Comparison of ENCODE assay signal across 32 cellular contexts in the genomic region with DNA sequence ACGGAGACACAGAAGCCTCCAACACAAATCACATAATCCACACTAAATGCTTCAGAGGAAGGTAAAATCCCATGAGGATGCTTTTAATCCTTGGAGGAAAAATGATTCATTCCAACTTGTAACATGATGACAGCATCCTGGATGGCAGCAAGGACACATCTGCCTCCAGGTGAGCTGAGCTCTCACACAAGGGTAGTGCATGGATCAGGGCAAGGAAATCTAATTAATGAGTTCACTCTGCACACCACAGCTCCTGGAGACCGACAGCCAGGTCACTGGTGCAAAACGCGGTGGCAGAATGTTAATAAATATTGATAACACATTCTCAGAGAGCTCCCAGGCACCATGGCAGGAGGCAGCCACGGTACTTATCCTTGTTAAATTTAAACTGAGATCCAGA. TPM values are rescaled to one million over a fixed set of nuclear protein-coding genes. Genes with fewer than 3 reads are reported as not detected.
DNase-seq lines count a peak whose midpoint lies in the region; ATAC-seq and TF ChIP-seq lines count a peak whose summit lies in the region.
"Had no signal": no experiment of that assay in that cellular context is flagged by ENCODE, and none has a peak within 500 bp of the region (broad histone marks: within the 10 kb centered on the region; RNA-seq: fewer than 3 reads in every experiment).

No MANE protein-coding gene starts in this region.

- H3K9me3 Mint-ChIP-seq in activated T-cell treated with anti-CD3 and anti-CD28 coated beads, Interleukin-2, amount 50 U/mL, for 72 hours = no peaks in the 10 kb centered on the region
- H3K9me3 Mint-ChIP-seq in T-cell = no peaks in the 10 kb centered on the region
- H3K9me3 Mint-ChIP-seq: activated CD4-positive, alpha-beta T cell treated with anti-CD3 and anti-CD28 coated beads, Interleukin-2, amount 10 ng/mL, durations not matched to agents 24 days and 14 days; activated naive CD8-positive, alpha-beta T cell treated with anti-CD3 and anti-CD28 coated beads, Interleukin-2, amount 50 U/mL, for 24 hours; CD4-positive, CD25-positive, alpha-beta regulatory T cell; central memory CD8-positive, alpha-beta T cell; dendritic cell treated with granulocyte-macrophage colony-stimulating factor and Interleukin-4, amounts not matched to agents 40 ng/mL and 50 ng/mL, for 4 days; natural killer cell; stimulated activated memory B cell treated with anti-CD40 and anti-IgM and Interleukin-4, amounts not matched to agents 10 μg/mL and 1 μg/mL and 100 μg/mL, for 72 hours had no signal

- no peak for ATAC-seq in activated T-cell treated with anti-CD3 and anti-CD28 coated beads, Interleukin-2, amount 50 U/mL, for 72 hours (replicated peaks in 1 of 2)
- peak; percentile 11 for ATAC-seq in foreskin keratinocyte
- ATAC-seq in T-cell (replicated peaks in 1 of 4) = no peak
- ATAC-seq: activated naive CD8-positive, alpha-beta T cell treated with anti-CD3 and anti-CD28 coated beads, Interleukin-2, amount 50 U/mL, for 24 hours; mucosa of descending colon; natural killer cell; Panc1; stimulated activated memory B cell treated with anti-CD40 and anti-IgM and Interleukin-4, amounts not matched to agents 10 μg/mL and 1 μg/mL and 100 μg/mL, for 72 hours had no signal

- no peaks in the 10 kb centered on the region for H3K27me3 Mint-ChIP-seq in activated T-cell treated with anti-CD3 and anti-CD28 coated beads, Interleukin-2, amount 50 U/mL, for 72 hours (ENCODE audit: low read depth)
- H3K27me3 Mint-ChIP-seq in T-cell = no peaks in the 10 kb centered on the region
- H3K27me3 Mint-ChIP-seq: activated CD4-positive, alpha-beta T cell treated with anti-CD3 and anti-CD28 coated beads, Interleukin-2, amount 10 ng/mL, durations not matched to agents 24 days and 14 days; activated naive CD8-positive, alpha-beta T cell treated with anti-CD3 and anti-CD28 coated beads, Interleukin-2, amount 50 U/mL, for 24 hours; CD4-positive, CD25-positive, alpha-beta regulatory T cell; central memory CD8-positive, alpha-beta T cell; dendritic cell treated with granulocyte-macrophage colony-stimulating factor and Interleukin-4, amounts not matched to agents 40 ng/mL and 50 ng/mL, for 4 days; stimulated activated memory B cell treated with anti-CD40 and anti-IgM and Interleukin-4, amounts not matched to agents 10 μg/mL and 1 μg/mL and 100 μg/mL, for 72 hours had no signal

- no peak overlapping the region for H3K27ac ChIP-seq in foreskin keratinocyte
- H3K27ac ChIP-seq: esophagus squamous epithelium, upper lobe of left lung, VCaP had no signal

- H3K36me3 Mint-ChIP-seq in activated T-cell treated with anti-CD3 and anti-CD28 coated beads, Interleukin-2, amount 50 U/mL, for 72 hours (ENCODE audit: insufficient read depth in 2 of 2) = peaks cover 2 to 6% of the 10 kb centered on the region in 2 donors
- peaks cover 22% of the 10 kb centered on the region for H3K36me3 Mint-ChIP-seq in T-cell
- H3K36me3 Mint-ChIP-seq: natural killer cell had no signal

- H3K4me3 Mint-ChIP-seq in activated T-cell treated with anti-CD3 and anti-CD28 coated beads, Interleukin-2, amount 50 U/mL, for 72 hours = no peak overlapping the region
- no peak overlapping the region for H3K4me3 Mint-ChIP-seq in T-cell
- H3K4me3 Mint-ChIP-seq: activated CD4-positive, alpha-beta T cell treated with anti-CD3 and anti-CD28 coated beads, Interleukin-2, amount 10 ng/mL, durations not matched to agents 24 days and 14 days; activated naive CD8-positive, alpha-beta T cell treated with anti-CD3 and anti-CD28 coated beads, Interleukin-2, amount 50 U/mL, for 24 hours; CD4-positive, CD25-positive, alpha-beta regulatory T cell; central memory CD8-positive, alpha-beta T cell; dendritic cell treated with granulocyte-macrophage colony-stimulating factor and Interleukin-4, amounts not matched to agents 40 ng/mL and 50 ng/mL, for 4 days; natural killer cell; stimulated activated memory B cell treated with anti-CD40 and anti-IgM and Interleukin-4, amounts not matched to agents 10 μg/mL and 1 μg/mL and 100 μg/mL, for 72 hours had no signal

- CTCF ChIA-PET in HEK293T (lab: Yijun Ruan, JAX) (interaction anchor here (0.6 to 0.7 kb wide), 4 partner anchors 10 to 276 kb away, joined by 3 to 9 read pairs (median 4); no protein-coding TSS in a partner anchor), T-cell (lab: Charles Lee) (interaction anchor here (0.7 to 0.9 kb wide), 2 partner anchors 160 to 291 kb away, joined by 3 read pairs; no protein-coding TSS in a partner anchor)

- H3K27ac Mint-ChIP-seq in activated T-cell treated with anti-CD3 and anti-CD28 coated beads, Interleukin-2, amount 50 U/mL, for 72 hours = peak overlapping the region; percentile 39
- H3K27ac Mint-ChIP-seq in T-cell = peak overlapping the region in 1 of 2 donors; percentile 64
- H3K27ac Mint-ChIP-seq: activated naive CD8-positive, alpha-beta T cell treated with anti-CD3 and anti-CD28 coated beads, Interleukin-2, amount 50 U/mL, for 24 hours; CD4-positive, CD25-positive, alpha-beta regulatory T cell; dendritic cell treated with granulocyte-macrophage colony-stimulating factor and Interleukin-4, amounts not matched to agents 40 ng/mL and 50 ng/mL, for 4 days; natural killer cell; stimulated activated memory B cell treated with anti-CD40 and anti-IgM and Interleukin-4, amounts not matched to agents 10 μg/mL and 1 μg/mL and 100 μg/mL, for 72 hours had no signal

- H3K4me1 Mint-ChIP-seq in activated T-cell treated with anti-CD3 and anti-CD28 coated beads, Interleukin-2, amount 50 U/mL, for 72 hours (ENCODE audit: low read depth) = peaks cover 24% of the 10 kb centered on the region
- H3K4me1 Mint-ChIP-seq in T-cell = peaks cover 36 to 46% (median 36%) of the 10 kb centered on the region in 3 donors

- no peak for DNase-seq in activated T-cell treated with anti-CD3 and anti-CD28 coated beads, Interleukin-2, amount 50 U/mL, for 72 hours
- no peak for DNase-seq in activated T-cell treated with anti-CD3 and anti-CD28 coated beads, Interleukin-2, amount 50 U/mL, for 1 hour
- DNase-seq in NCI-H524 treated with DMSO at 0.1 percent for 48 hours (lab: John Stamatoyannopoulos, UW) = peak; percentile 19
- peak in 1 of 2 donors; percentile 19 for DNase-seq in foreskin keratinocyte
- DNase-seq in activated CD4-positive, CD25-positive, alpha-beta regulatory T cell (lab: John Stamatoyannopoulos, UW) = no peak
- DNase-seq in HEK293T (ENCODE audit: extremely low spot score) = no peak
- DNase-seq in T-cell = no peak
- DNase-seq in activated CD4-positive, CD25-positive, alpha-beta regulatory T cell treated with anti-CD3 and anti-CD28 coated beads, Interleukin-2, amount 50 U/mL, for 72 hours = no peak
- DNase-seq: activated CD4-positive, alpha-beta T cell treated with anti-CD3 and anti-CD28 coated beads, Interleukin-2, amount 10 ng/mL, durations not matched to agents 24 days and 14 days; activated CD8-positive, alpha-beta memory T cell treated with anti-CD3 and anti-CD28 coated beads for 24 hours; activated naive CD4-positive, alpha-beta T cell; activated naive CD8-positive, alpha-beta T cell treated with anti-CD3 and anti-CD28 coated beads, Interleukin-2, amount 50 U/mL, for 24 hours; CD4-positive, CD25-positive, alpha-beta regulatory T cell; esophagus squamous epithelium; foreskin melanocyte; KBM-7; kidney glomerular epithelial cell; mucosa of descending colon; natural killer cell; NCI-H1092 treated with DMSO at 0.1 percent for 48 hours; NCI-H1694 treated with DMSO at 0.1 percent for 48 hours; NCI-H526; SIG-M5; T1000; upper lobe of left lung had no signal

- H3K27me3 ChIP-seq in foreskin keratinocyte = no peaks in the 10 kb centered on the region
- H3K27me3 ChIP-seq: esophagus squamous epithelium, upper lobe of left lung had no signal

- TF ChIP-seq CTCF in foreskin keratinocyte (conservative IDR thresholded peaks at IDR 0.05) = no peak

- peaks cover 6% of the 10 kb centered on the region for H3K4me1 ChIP-seq in foreskin keratinocyte

- POLR2A ChIA-PET in HEK293T (lab: Yijun Ruan, JAX) = no interaction called here
- POLR2A ChIA-PET in T-cell (lab: Charles Lee) = no interaction called here

TF ChIP-seq in HEK293T, 16 proteins besides CTCF, POLR2A, EP300 and RAD21:
- no peak for TF ChIP-seq ZNF384 (IDR thresholded peaks at IDR 0.05)
- TF ChIP-seq FOXM1 (IDR thresholded peaks at IDR 0.05; ENCODE audit: borderline replicate concordance) = no peak
- no peak for TF ChIP-seq ELF4 (IDR thresholded peaks at IDR 0.05)
- no peak for TF ChIP-seq BHLHE40 (IDR thresholded peaks at IDR 0.05; ENCODE audit: borderline replicate concordance)
- TF ChIP-seq FOXK2 (IDR thresholded peaks at IDR 0.05) = no peak
- no peak for TF ChIP-seq ARNT (IDR thresholded peaks at IDR 0.05)
- TF ChIP-seq HDGF (IDR thresholded peaks at IDR 0.05; ENCODE audit: borderline replicate concordance) = no peak
- TF ChIP-seq LEF1 (IDR thresholded peaks at IDR 0.05; ENCODE audit: borderline replicate concordance) = no peak
- TF ChIP-seq L3MBTL2 (conservative IDR thresholded peaks at IDR 0.05) = no peak
- no peak for TF ChIP-seq SUZ12 (IDR thresholded peaks at IDR 0.05)
- TF ChIP-seq TARDBP (IDR thresholded peaks at IDR 0.05) = no peak
- no peak for TF ChIP-seq FOXA1 (IDR thresholded peaks at IDR 0.05)
- no peak for TF ChIP-seq SP1 (IDR thresholded peaks at IDR 0.05)
- TF ChIP-seq NFRKB (IDR thresholded peaks at IDR 0.05) = no peak
- TF ChIP-seq CTBP1 (IDR thresholded peaks at IDR 0.05; ENCODE audit: borderline replicate concordance) = no peak
- TF ChIP-seq, protein P1, sequence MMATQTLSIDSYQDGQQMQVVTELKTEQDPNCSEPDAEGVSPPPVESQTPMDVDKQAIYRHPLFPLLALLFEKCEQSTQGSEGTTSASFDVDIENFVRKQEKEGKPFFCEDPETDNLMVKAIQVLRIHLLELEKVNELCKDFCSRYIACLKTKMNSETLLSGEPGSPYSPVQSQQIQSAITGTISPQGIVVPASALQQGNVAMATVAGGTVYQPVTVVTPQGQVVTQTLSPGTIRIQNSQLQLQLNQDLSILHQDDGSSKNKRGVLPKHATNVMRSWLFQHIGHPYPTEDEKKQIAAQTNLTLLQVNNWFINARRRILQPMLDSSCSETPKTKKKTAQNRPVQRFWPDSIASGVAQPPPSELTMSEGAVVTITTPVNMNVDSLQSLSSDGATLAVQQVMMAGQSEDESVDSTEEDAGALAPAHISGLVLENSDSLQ (IDR thresholded peaks at IDR 0.05) = no peak

RNA-seq across cellular contexts. Expression of gene CYP2D6, which starts 40.3 kb away (rescaled TPM):
- total RNA-seq in activated T-cell treated with anti-CD3 and anti-CD28 coated beads, Interleukin-2, amount 50 U/mL, for 72 hours = 1 to 10 TPM; 6.6 to 6.8 TPM
- total RNA-seq in foreskin keratinocyte (0.61 and 0.71 TPM in 2 replicates), T-cell (1 to 10 TPM; 4.5 to 9.8 (median 8.6) TPM)
- polyA plus RNA-seq in foreskin keratinocyte = 0.66 and 0.86 TPM in 2 replicates
- total RNA-seq: H4, M059J had no signal
